ENCODE assay signal across 7 cellular contexts in genomic region chr3:113948015-113948917, GRCh38. TPM values are rescaled to one million over a fixed set of nuclear protein-coding genes. Genes with fewer than 3 reads are reported as not detected.
DNase-seq lines count a peak whose midpoint lies in the region; ATAC-seq and TF ChIP-seq lines count a peak whose summit lies in the region.

No MANE protein-coding gene starts in this region.

- ATAC-seq in mucosa of descending colon = peak; percentile 71

- intact Hi-C loops in mucosa of descending colon (cut with DNase I, micrococcal nuclease) = no loop called here

- in situ Hi-C loops in GM13976 (cut with MboI; ENCODE audit: low sequenced_read_pairs, unreplicated experiment) = no loop called here

- H3K36me3 ChIP-seq in mucosa of descending colon (ENCODE audit: low read depth) = no peaks in the 10 kb centered on the region
- H3K36me3 ChIP-seq in stomach smooth muscle (ENCODE audit: control insufficient read depth in 2 of 2, insufficient read depth in 2 of 2, low read length in 2 of 2) = no peaks in the 10 kb centered on the region

- DNase-seq in GM13976 (ENCODE audit: low spot score) = peak; percentile 63
- peak; percentile 55 for DNase-seq in HEK293T (ENCODE audit: extremely low spot score)
- peak; percentile 56 for DNase-seq in NAMALWA (ENCODE audit: low spot score)
- peak; percentile 15 for DNase-seq in activated CD4-positive, alpha-beta T cell treated with anti-CD3 and anti-CD28 coated beads for 1 hour
- peak; percentile 74 for DNase-seq in ecto neural progenitor cell (ENCODE audit: low spot score)
- DNase-seq in mucosa of descending colon = peak; percentile 58 to 81 (median 79)

- POLR2A ChIA-PET in HEK293T (lab: Yijun Ruan, JAX) = no interaction called here

- peak overlapping the region; percentile 60 for H3K4me3 ChIP-seq in mucosa of descending colon
- H3K4me3 ChIP-seq in stomach smooth muscle (ENCODE audit: low read length in 2 of 2) = peak overlapping the region; percentile 50 to 83

- no peak overlapping the region for H3K27ac ChIP-seq in stomach smooth muscle (ENCODE audit: low read length)

- H3K27me3 ChIP-seq in stomach smooth muscle (ENCODE audit: control insufficient read depth in 1 of 2, insufficient read depth in 2 of 2, low read length in 2 of 2) = no peaks in the 10 kb centered on the region

- TF ChIP-seq CTCF in GM13976 (IDR thresholded peaks at IDR 0.05; ENCODE audit: borderline replicate concordance, control extremely low read depth, extremely low read depth, insufficient read depth, missing control alignments) = no peak
- TF ChIP-seq CTCF in mucosa of descending colon (IDR thresholded peaks at IDR 0.05) = no peak

- H3K9ac ChIP-seq in stomach smooth muscle (ENCODE audit: low read length in 2 of 2) = peak overlapping the region in 1 of 2 donors; percentile 20

- H3K9me3 ChIP-seq in mucosa of descending colon (no peaks in the 10 kb centered on the region), stomach smooth muscle (ENCODE audit: control insufficient read depth in 2 of 2, low read length in 2 of 2) (no peaks in the 10 kb centered on the region)

- H3K4me1 ChIP-seq in mucosa of descending colon (ENCODE audit: low read depth) = no peaks in the 10 kb centered on the region
- H3K4me1 ChIP-seq in stomach smooth muscle (ENCODE audit: control insufficient read depth, insufficient read depth, low read length) = peaks cover 12% of the 10 kb centered on the region

- CTCF ChIA-PET in HEK293T (lab: Yijun Ruan, JAX) = no interaction called here

TF ChIP-seq in HEK293T, 16 proteins besides CTCF, POLR2A, EP300 and RAD21:
- TF ChIP-seq L3MBTL2 (conservative IDR thresholded peaks at IDR 0.05) (peak; percentile 60), NFRKB (IDR thresholded peaks at IDR 0.05) (no peak), ZNF384 (IDR thresholded peaks at IDR 0.05) (no peak)

RNA-seq across cellular contexts. Expression of gene ZDHHC23, which starts 0.5 kb away (rescaled TPM):
- 10 to 100 TPM; 31.4 to 66.7 (median 36.1) TPM for total RNA-seq in mucosa of descending colon

Comparison
In these comparisons a context has a peak if more than half of its experiments do, and no peak if none do; other contexts are left out.
1. DNase-seq: peak in every context shown above with its lines; median percentile 79 in mucosa of descending colon; 74 in ecto neural progenitor cell; 63 in GM13976; 56 in NAMALWA; 55 in HEK293T; 15 in activated CD4-positive, alpha-beta T cell treated with anti-CD3 and anti-CD28 coated beads for 1 hour.